In the genomic region with DNA sequence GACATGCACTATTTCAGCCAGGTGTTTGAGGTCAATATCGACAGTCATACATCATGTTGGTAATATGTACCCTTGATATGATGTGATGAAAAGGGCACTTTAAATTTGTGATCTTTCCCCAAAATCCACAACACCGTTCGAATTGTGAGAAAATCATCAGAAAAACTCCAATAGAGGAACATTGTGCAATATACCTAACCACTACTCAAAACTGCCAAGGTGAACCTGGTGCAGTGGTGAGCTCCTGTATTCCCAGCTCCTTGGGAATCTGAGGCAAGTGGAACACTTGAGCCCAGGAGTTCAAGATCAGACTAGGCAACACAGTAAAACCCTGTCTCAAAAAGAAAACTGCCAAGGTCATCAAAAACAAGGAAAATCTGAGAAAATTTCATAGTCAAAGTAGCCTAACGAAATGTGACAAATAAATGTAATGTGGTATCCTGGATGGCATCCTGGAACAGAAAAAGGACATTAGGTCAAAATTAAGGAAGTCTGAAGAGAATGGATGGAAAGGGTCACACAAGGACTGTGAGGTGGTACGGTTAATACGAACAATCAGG, we compare ENCODE assay signal across 1 cellular context.
TF ChIP-seq lines count a peak whose summit lies in the region.

No MANE protein-coding gene starts in this region.

TF ChIP-seq in SK-N-SH, 30 proteins besides CTCF, POLR2A, EP300 and RAD21 (continued from another document):
- TF ChIP-seq SIN3A (IDR thresholded peaks at IDR 0.05; ENCODE audit: borderline replicate concordance, low read depth, low read length) (no peak), GATA2 (CRISPR knock-in tag; IDR thresholded peaks at IDR 0.05) (no peak), RFX5 (IDR thresholded peaks at IDR 0.05; ENCODE audit: low read length) (no peak), EZH2phosphoT487 (IDR thresholded peaks at IDR 0.05; ENCODE audit: borderline replicate concordance, low read depth) (no peak), TEAD4 (IDR thresholded peaks at IDR 0.05; ENCODE audit: borderline replicate concordance, insufficient read depth) (no peak), TCF12 (IDR thresholded peaks at IDR 0.05) (no peak), MEF2A (IDR thresholded peaks at IDR 0.05; ENCODE audit: borderline replicate concordance, low read depth) (no peak), YY1 (IDR thresholded peaks at IDR 0.05; ENCODE audit: low read depth) (no peak)
- TF ChIP-seq, protein P1, sequence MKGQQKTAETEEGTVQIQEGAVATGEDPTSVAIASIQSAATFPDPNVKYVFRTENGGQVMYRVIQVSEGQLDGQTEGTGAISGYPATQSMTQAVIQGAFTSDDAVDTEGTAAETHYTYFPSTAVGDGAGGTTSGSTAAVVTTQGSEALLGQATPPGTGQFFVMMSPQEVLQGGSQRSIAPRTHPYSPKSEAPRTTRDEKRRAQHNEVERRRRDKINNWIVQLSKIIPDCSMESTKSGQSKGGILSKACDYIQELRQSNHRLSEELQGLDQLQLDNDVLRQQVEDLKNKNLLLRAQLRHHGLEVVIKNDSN (IDR thresholded peaks at IDR 0.05; ENCODE audit: borderline replicate concordance, low read depth) = no peak
TF ChIP-seq in SK-N-SH: peak in this region for 0.
